In the genomic region with DNA sequence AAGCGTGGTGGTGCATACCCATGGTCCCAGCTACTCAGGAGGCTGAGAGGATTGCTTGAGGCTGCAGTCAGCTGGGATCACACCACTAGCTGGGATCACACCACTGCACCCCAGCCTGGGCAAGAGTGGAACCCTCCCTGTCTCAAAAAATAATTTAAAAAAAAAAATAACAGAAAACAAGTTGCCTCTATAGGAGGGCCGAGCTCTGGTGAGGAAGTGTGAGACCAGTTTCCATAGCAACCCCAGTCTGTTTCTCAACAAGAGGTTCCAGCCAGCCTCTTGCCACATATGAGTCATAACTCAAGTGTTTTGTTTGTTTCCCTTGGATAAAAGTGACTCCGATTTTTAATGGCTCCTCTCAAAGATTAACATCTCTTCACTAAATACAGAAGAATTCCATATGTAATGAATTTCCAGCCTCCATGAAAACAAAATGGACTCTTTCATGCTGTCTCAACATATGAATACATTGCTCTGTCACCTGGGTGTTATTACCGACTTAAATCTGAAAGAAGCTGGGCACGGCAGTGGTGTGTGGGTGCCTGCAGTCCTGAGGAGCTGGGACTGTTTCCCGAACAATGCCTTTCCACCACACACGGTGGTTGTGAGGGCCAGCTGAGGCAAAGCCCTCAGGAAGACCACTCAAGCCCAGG, we compare ENCODE assay signal across 8 cellular contexts. TPM values are rescaled to one million over a fixed set of nuclear protein-coding genes. Genes with fewer than 3 reads are reported as not detected.
DNase-seq lines count a peak whose midpoint lies in the region; ATAC-seq and TF ChIP-seq lines count a peak whose summit lies in the region.

No MANE protein-coding gene starts in this region.

- ATAC-seq in GM21423 (IDR thresholded peaks at IDR 0.05; ENCODE audit: unreplicated experiment) (peak; percentile 92), foreskin keratinocyte (peak; percentile 84)

- H3K9me3 ChIP-seq in neutrophil = no peaks in the 10 kb centered on the region

- DNase-seq in DMS53 treated with DMSO at 0.1 percent for 48 hours (lab: John Stamatoyannopoulos, UW; ENCODE audit: unreplicated experiment) (peak; percentile 65), HS-27A (ENCODE audit: low read depth) (peak; percentile 92), RKO (ENCODE audit: low spot score) (peak; percentile 96), foreskin keratinocyte (peak; percentile 91 to 97)
- DNase-seq in activated effector memory CD4-positive, alpha-beta T cell treated with anti-CD3 and anti-CD28 coated beads, Interleukin-2, amount 50 U/mL, for 16 hours = peak; percentile 83

- H3K4me3 ChIP-seq in neutrophil (ENCODE audit: low read depth in 1 of 2, low read length in 1 of 2) = peak overlapping the region; percentile 77 to 84
- H3K4me3 ChIP-seq in urinary bladder (ENCODE audit: low read depth, low read length) = no peak overlapping the region

- H3K36me3 ChIP-seq in neutrophil = peaks cover 66% of the 10 kb centered on the region
- H3K36me3 ChIP-seq in urinary bladder (ENCODE audit: insufficient read depth) = peaks cover 3% of the 10 kb centered on the region

- TF ChIP-seq CTCF in foreskin keratinocyte (conservative IDR thresholded peaks at IDR 0.05) = no peak
- no peak for TF ChIP-seq CTCF in neutrophil (IDR thresholded peaks at IDR 0.05)

- H3K27ac ChIP-seq in foreskin keratinocyte = peak overlapping the region; percentile 61
- peak overlapping the region; percentile 99 for H3K27ac ChIP-seq in neutrophil
- peak overlapping the region; percentile 93 for H3K27ac ChIP-seq in urinary bladder (ENCODE audit: low read depth)

- whole genome bisulfite sequencing in urinary bladder = 9% methylated on average over 7 of the region's 7 CpGs

- peaks cover 34% of the 10 kb centered on the region for H3K4me1 ChIP-seq in foreskin keratinocyte
- peaks cover 48 to 49% of the 10 kb centered on the region in 2 experiments for H3K4me1 ChIP-seq in neutrophil (ENCODE audit: control insufficient read depth in 1 of 2, insufficient read depth in 1 of 2, low read depth in 1 of 2, low read length in 1 of 2)
- no peaks in the 10 kb centered on the region for H3K4me1 ChIP-seq in urinary bladder (ENCODE audit: insufficient read depth)

- H3K27me3 ChIP-seq in foreskin keratinocyte (no peaks in the 10 kb centered on the region), neutrophil (no peaks in the 10 kb centered on the region)

RNA-seq across cellular contexts. Expression of a gene that starts 19.7 kb away (rescaled TPM):
- total RNA-seq in foreskin keratinocyte (99.7 and 102 TPM in 2 replicates), urinary bladder (84.1 TPM)
- polyA plus RNA-seq in foreskin keratinocyte (47.8 and 52.2 TPM in 2 replicates), urinary bladder (106 TPM)

RNA-seq across cellular contexts. Expression of a gene that starts 19.9 kb away (rescaled TPM):
- 23.3 and 27.8 TPM in 2 replicates for total RNA-seq in foreskin keratinocyte
- polyA plus RNA-seq in foreskin keratinocyte = 22.6 and 29.7 TPM in 2 replicates
- 7.7 TPM for total RNA-seq in urinary bladder
- polyA plus RNA-seq in urinary bladder = 18.2 TPM

RNA-seq across cellular contexts. Expression of a gene that starts 33.9 kb away (rescaled TPM):
- total RNA-seq in foreskin keratinocyte (44.8 and 53.3 TPM in 2 replicates), urinary bladder (25.8 TPM)
- polyA plus RNA-seq in foreskin keratinocyte (23.7 and 26.1 TPM in 2 replicates), urinary bladder (27.3 TPM)

RNA-seq across cellular contexts. Expression of a gene that starts 34.1 kb away (rescaled TPM):
- 21.7 and 24.4 TPM in 2 replicates for total RNA-seq in foreskin keratinocyte
- polyA plus RNA-seq in foreskin keratinocyte = 31.3 and 35.0 TPM in 2 replicates
- 12.2 TPM for total RNA-seq in urinary bladder
- polyA plus RNA-seq in urinary bladder = 13.0 TPM
